Comparison of ENCODE assay signal across 8 cellular contexts in the genomic region with DNA sequence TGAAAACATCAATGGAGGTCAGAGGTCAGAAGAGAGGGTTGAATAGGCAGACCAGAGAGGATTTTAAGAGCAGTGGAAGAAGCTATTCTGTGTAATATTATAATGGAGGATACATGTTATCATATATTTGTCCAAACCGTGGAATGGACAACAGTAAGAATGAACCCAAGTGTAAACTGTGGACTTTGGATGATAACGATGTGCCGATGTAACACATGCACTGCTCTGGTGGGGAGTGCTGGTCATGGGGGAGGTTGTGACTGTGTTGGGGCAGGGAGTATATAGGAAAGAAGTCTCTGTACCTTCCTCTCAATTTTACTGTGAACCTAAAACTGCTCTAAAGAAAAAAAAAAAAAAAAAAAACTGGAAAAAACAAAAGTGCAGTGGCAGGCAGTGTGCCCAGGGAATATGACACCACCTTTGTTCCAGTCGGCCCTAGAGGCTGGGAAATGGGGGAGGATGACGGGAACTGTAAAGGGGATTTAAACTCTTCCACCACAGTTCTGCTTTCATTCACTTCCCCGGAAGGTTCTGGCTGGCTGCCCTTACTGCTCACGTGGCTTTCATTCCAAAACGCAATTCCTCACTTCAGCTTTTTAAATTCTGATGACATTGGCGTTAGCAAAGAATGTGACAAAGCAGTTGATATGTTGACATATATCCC.
DNase-seq lines count a peak whose midpoint lies in the region; ATAC-seq and TF ChIP-seq lines count a peak whose summit lies in the region.

No MANE protein-coding gene starts in this region.

- peaks cover 15% of the 10 kb centered on the region for H3K4me1 Mint-ChIP-seq in T-helper 17 cell

- H3K27me3 Mint-ChIP-seq in T-helper 17 cell: peaks cover 6% of the 10 kb centered on the region

- H3K4me3 ChIP-seq in gastrocnemius medialis: no peak overlapping the region

- POLR2A ChIA-PET in HEK293T (lab: Yijun Ruan, JAX): no interaction called here

- H3K27ac ChIP-seq in gastrocnemius medialis (peak overlapping the region in 1 of 4 donors; percentile 22), foreskin keratinocyte (no peak overlapping the region)

- TF ChIP-seq CTCF in gastrocnemius medialis (IDR thresholded peaks at IDR 0.05 in 4 of 5, conservative IDR thresholded peaks at IDR 0.05 in 1 of 5) (no peak), foreskin keratinocyte (conservative IDR thresholded peaks at IDR 0.05) (no peak)

- in situ Hi-C loops in gastrocnemius medialis (cut with MboI; ENCODE audit: low sequenced_read_pairs in 4 of 4): no loop called here

- intact Hi-C loops in Right ventricle myocardium superior (cut with DNase I) (no loop called here), gastrocnemius medialis (cut with DNase I; ENCODE audit: low total_unique reads) (no loop called here)

- DNase-seq in HEK293T (ENCODE audit: extremely low spot score): peak; percentile 21
- no peak for DNase-seq in T-helper 17 cell
- DNase-seq in Right ventricle myocardium superior: peak; percentile 83
- DNase-seq in gastrocnemius medialis: peak; percentile 33 to 46
- no peak for DNase-seq in stimulated activated CD4-positive, alpha-beta T cell treated with anti-CD3 and anti-CD28 coated beads, Interleukin-1b, Interleukin-23, amount 100 ng/mL, for 48 hours
- no peak for DNase-seq in DMS53 (lab: John Stamatoyannopoulos, UW)
- no peak for DNase-seq in foreskin keratinocyte

- no peaks in the 10 kb centered on the region for H3K36me3 ChIP-seq in gastrocnemius medialis

- H3K27me3 ChIP-seq in gastrocnemius medialis (no peaks in the 10 kb centered on the region), foreskin keratinocyte (peaks cover 45% of the 10 kb centered on the region)

- H3K9me3 ChIP-seq in T-helper 17 cell (ENCODE audit: control insufficient read depth, low read length, poor library complexity, severe bottlenecking): no peaks in the 10 kb centered on the region
- H3K9me3 ChIP-seq in gastrocnemius medialis: no peaks in the 10 kb centered on the region

- ATAC-seq in T-helper 17 cell: no peak
- peak; percentile 74 for ATAC-seq in Right ventricle myocardium superior (ENCODE audit: poor library complexity)
- ATAC-seq in gastrocnemius medialis: peak in 1 of 2 donors; percentile 32
- ATAC-seq in HG02623 (IDR thresholded peaks at IDR 0.05; ENCODE audit: unreplicated experiment): no peak
- no peak for ATAC-seq in foreskin keratinocyte

- no peak for TF ChIP-seq POLR2A in gastrocnemius medialis (IDR thresholded peaks at IDR 0.05)

- CTCF ChIA-PET in HEK293T (lab: Yijun Ruan, JAX): interaction anchor here (0.7 kb wide), 1 partner anchor 92 kb away, joined by 3 read pairs; no protein-coding TSS in a partner anchor

- peak overlapping the region; percentile 15 for H3K4me3 Mint-ChIP-seq in T-helper 17 cell

- peak overlapping the region; percentile 4 for H3K27ac Mint-ChIP-seq in T-helper 17 cell

- no peaks in the 10 kb centered on the region for H3K36me3 Mint-ChIP-seq in T-helper 17 cell (ENCODE audit: low read depth)

- H3K4me1 ChIP-seq in gastrocnemius medialis (peaks cover 18 to 24% of the 10 kb centered on the region in 2 donors), foreskin keratinocyte (no peaks in the 10 kb centered on the region)

TF ChIP-seq in HEK293T, 16 proteins besides CTCF, POLR2A, EP300 and RAD21:
- TF ChIP-seq HDGF (IDR thresholded peaks at IDR 0.05; ENCODE audit: borderline replicate concordance): no peak
TF ChIP-seq in HEK293T: peak in this region for 0.

Comparison
In these comparisons a context has a peak if more than half of its experiments do, and no peak if none do; other contexts are left out.
1. DNase-seq: peak in HEK293T (single experiment), Right ventricle myocardium superior (single experiment) and gastrocnemius medialis (2 of 2); none in T-helper 17 cell (0 of 3), stimulated activated CD4-positive, alpha-beta T cell treated with anti-CD3 and anti-CD28 coated beads, Interleukin-1b, Interleukin-23, amount 100 ng/mL, for 48 hours (single experiment), DMS53 (single experiment) and foreskin keratinocyte (0 of 2).